In the genomic region with DNA sequence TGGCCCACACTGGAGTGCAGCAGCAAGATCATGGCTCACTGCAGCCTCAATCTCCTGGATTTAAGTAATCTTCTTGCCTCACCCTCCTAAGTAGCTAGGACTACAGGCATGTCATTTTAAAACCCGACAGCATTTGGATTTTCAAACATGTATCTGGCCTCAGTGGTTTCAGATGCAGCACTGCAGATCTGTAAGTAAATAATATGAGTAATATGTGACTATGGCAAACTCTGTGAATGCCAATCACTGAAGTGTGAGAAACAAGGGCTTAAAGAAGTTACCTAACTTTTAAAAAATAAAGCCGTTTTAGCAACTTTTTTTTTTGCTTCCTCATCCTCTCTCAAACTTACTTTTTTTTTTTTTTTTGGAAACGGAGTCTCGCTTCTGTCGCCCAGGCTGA, we compare ENCODE assay signal across 23 cellular contexts. TPM values are rescaled to one million over a fixed set of nuclear protein-coding genes. Genes with fewer than 3 reads are reported as not detected.
"Had no signal": no experiment of that assay in that cellular context is flagged by ENCODE, and none has a peak within 500 bp of the region (broad histone marks: within the 10 kb centered on the region; RNA-seq: fewer than 3 reads in every experiment).

No MANE protein-coding gene starts in this region.

- H3K4me2 ChIP-seq: hepatocyte had no signal

- H3K9me3 ChIP-seq: mucosa of descending colon, neutrophil, right atrium auricular region, sigmoid colon, stomach, thoracic aorta had no signal

- H3K4me3 ChIP-seq: hepatocyte, mucosa of descending colon, right atrium auricular region, sigmoid colon, skin epidermis, stomach, thoracic aorta had no signal

- H3K27ac ChIP-seq: epithelial cell of prostate, foreskin keratinocyte, hepatocyte, neutrophil, right atrium auricular region, skin epidermis, thoracic aorta had no signal

- H3K27me3 ChIP-seq: foreskin keratinocyte, hepatocyte, neutrophil, right atrium auricular region, sigmoid colon, stomach had no signal

- ATAC-seq: effector memory CD8-positive, alpha-beta T cell; foreskin keratinocyte; mucosa of descending colon; naive thymus-derived CD8-positive, alpha-beta T cell had no signal

- H2AFZ ChIP-seq: hepatocyte had no signal

- DNase-seq: effector memory CD8-positive, alpha-beta T cell; foreskin keratinocyte; head of caudate nucleus; kidney; mucosa of descending colon; naive thymus-derived CD8-positive, alpha-beta T cell; posterior cingulate gyrus; sigmoid colon; stimulated activated CD4-positive, alpha-beta T cell treated with anti-CD3 and anti-CD28 coated beads, Interleukin-2, amount 100 ng/mL, for 24 hours; stimulated activated CD4-positive, alpha-beta T cell treated with anti-CD3 and anti-CD28 coated beads, Interleukin-4, amount 100 ng/mL, for 4 hours; stimulated activated naive CD4-positive, alpha-beta T cell; stomach; substantia nigra; trophoblast cell had no signal

RNA-seq across cellular contexts. Expression of gene MYH11, which starts 19.7 kb away (rescaled TPM):
- total RNA-seq: foreskin keratinocyte; lung microvascular endothelial cell; naive thymus-derived CD8-positive, alpha-beta T cell; pulmonary artery endothelial cell had no signal
- polyA plus RNA-seq: foreskin keratinocyte, neural cell had no signal
